In the genomic region with DNA sequence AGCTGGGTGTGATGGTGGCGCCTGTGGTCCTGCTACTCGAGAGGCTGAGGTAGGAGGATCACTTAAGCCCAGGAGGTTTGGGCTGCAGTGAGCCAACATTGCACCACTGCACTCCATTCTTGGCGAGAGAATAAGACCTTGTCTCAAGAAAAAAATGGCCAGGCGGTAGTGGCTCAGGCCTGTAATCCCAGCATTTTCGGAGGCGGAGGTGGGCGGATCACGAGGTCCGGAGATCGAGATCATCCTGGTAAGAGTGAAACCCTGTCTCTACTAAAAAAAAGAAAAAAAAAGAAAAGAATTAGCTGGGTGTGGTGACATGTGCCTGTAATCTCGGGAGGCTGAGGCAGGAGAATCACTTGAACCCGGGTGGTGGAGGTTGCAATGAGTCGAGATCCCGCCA, we compare ENCODE assay signal across 26 cellular contexts. TPM values are rescaled to one million over a fixed set of nuclear protein-coding genes. Genes with fewer than 3 reads are reported as not detected.
"Had no signal": no experiment of that assay in that cellular context is flagged by ENCODE, and none has a peak within 500 bp of the region (broad histone marks: within the 10 kb centered on the region; RNA-seq: fewer than 3 reads in every experiment).

No MANE protein-coding gene starts in this region.

- H3K27ac ChIP-seq: coronary artery, dorsolateral prefrontal cortex, esophagus muscularis mucosa, foreskin keratinocyte, gastroesophageal sphincter, heart left ventricle, hepatocyte, left lung, lower lobe of right lung had no signal

- H3K4me1 ChIP-seq: esophagus muscularis mucosa, foreskin keratinocyte, gastroesophageal sphincter, heart left ventricle, left lung, lower lobe of right lung had no signal

- DNase-seq: dermis blood vessel endothelial cell; dorsolateral prefrontal cortex; effector CD4-positive, alpha-beta T cell; effector memory CD4-positive, alpha-beta T cell; foreskin keratinocyte; heart left ventricle; hypothalamus; immature natural killer cell; islet precursor cell; kidney glomerular epithelial cell; left lung; left ventricle myocardium superior; lower lobe of right lung; mesenchymal stem cell; mucosa of descending colon; naive B cell; naive thymus-derived CD8-positive, alpha-beta T cell had no signal

- H2AFZ ChIP-seq: hepatocyte had no signal

- H3K4me2 ChIP-seq: hepatocyte had no signal

- H3K4me3 ChIP-seq: coronary artery, dorsolateral prefrontal cortex, esophagus muscularis mucosa, gastroesophageal sphincter, heart left ventricle, hepatocyte, left lung, lower lobe of right lung, mucosa of descending colon had no signal

- FAIRE-seq: endothelial cell of umbilical vein, frontal cortex, kidney had no signal

- ATAC-seq: foreskin keratinocyte; gastroesophageal sphincter; heart left ventricle; left lung; left ventricle myocardium superior; lower lobe of right lung; mucosa of descending colon; naive thymus-derived CD8-positive, alpha-beta T cell had no signal

- H3K9me3 ChIP-seq: esophagus muscularis mucosa, gastroesophageal sphincter, heart left ventricle, left lung, lower lobe of right lung, mucosa of descending colon had no signal

- H3K27me3 ChIP-seq: dorsolateral prefrontal cortex, esophagus muscularis mucosa, foreskin keratinocyte, gastroesophageal sphincter, heart left ventricle, hepatocyte, left lung had no signal

RNA-seq across cellular contexts. Expression of gene ATAD3C, which starts 33.4 kb away (rescaled TPM):
- total RNA-seq: endothelial cell of umbilical vein, frontal cortex, myocyte had no signal
- polyA plus RNA-seq: fibroblast of lung had no signal

RNA-seq across cellular contexts. Expression of gene VWA1, which starts 47.4 kb away (rescaled TPM):
- total RNA-seq: naive thymus-derived CD8-positive, alpha-beta T cell had no signal
- polyA plus RNA-seq: immature natural killer cell; naive thymus-derived CD8-positive, alpha-beta T cell had no signal

RNA-seq across cellular contexts. Expression of gene TMEM240, which starts 57.6 kb away (rescaled TPM):
- total RNA-seq: myocyte had no signal
- polyA plus RNA-seq: immature natural killer cell; naive thymus-derived CD8-positive, alpha-beta T cell had no signal
